In the genomic region with DNA sequence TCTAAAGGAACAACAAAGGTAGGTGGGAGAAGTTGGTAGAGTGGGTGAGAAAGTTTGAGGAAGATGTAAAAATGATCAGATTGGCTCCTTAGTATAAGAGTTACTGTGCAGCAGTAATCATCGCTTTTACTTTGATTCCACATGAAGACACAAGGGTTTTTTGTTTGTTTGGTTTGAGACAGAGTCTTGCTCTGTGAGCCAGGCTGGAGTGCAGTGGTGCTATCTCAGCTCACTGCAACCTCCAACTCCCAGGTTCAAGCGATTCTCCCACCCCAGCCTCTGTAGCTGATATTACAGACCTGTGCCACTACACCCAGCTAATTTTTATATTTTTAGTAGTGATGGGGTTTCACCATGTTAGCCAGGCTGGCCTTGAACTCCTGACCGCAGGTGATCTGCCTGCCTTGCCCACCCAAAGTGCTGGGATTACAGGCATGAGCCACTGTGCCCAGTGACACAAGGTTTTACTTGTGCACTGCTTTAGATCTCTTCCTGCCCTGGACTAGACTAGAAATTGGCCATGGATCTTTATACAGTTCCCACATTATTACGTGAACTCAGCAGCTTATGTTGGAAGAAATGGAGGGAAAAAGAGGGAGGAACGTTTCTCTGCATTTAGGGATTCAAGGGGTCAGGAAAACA, we compare ENCODE assay signal across 20 cellular contexts. TPM values are rescaled to one million over a fixed set of nuclear protein-coding genes. Genes with fewer than 3 reads are reported as not detected.
DNase-seq lines count a peak whose midpoint lies in the region; ATAC-seq, FAIRE-seq and TF ChIP-seq lines count a peak whose summit lies in the region.
"Had no signal": no experiment of that assay in that cellular context is flagged by ENCODE, and none has a peak within 500 bp of the region (broad histone marks: within the 10 kb centered on the region; RNA-seq: fewer than 3 reads in every experiment).

No MANE protein-coding gene starts in this region.

- no peak for TF ChIP-seq POLR2A in testis (IDR thresholded peaks at IDR 0.05)
- no peak for TF ChIP-seq POLR2A in GM12892 (IDR thresholded peaks at IDR 0.05; ENCODE audit: low read depth, low read length)
- TF ChIP-seq POLR2A in GM18505 (IDR thresholded peaks at IDR 0.05; ENCODE audit: borderline replicate concordance, extremely low read depth, insufficient read depth, insufficient read length), result no peak

- no peaks in the 10 kb centered on the region for H3K9me3 Mint-ChIP-seq in activated naive CD4-positive, alpha-beta T cell treated with anti-CD3 and anti-CD28 coated beads, Interleukin-2, amount 50 U/mL, for 24 hours
- no peaks in the 10 kb centered on the region for H3K9me3 Mint-ChIP-seq in WTC11
- H3K9me3 Mint-ChIP-seq: activated T-cell treated with anti-CD3 and anti-CD28 coated beads, Interleukin-2, amount 50 U/mL, for 4 hours had no signal

- H3K27me3 Mint-ChIP-seq in activated naive CD4-positive, alpha-beta T cell treated with anti-CD3 and anti-CD28 coated beads, Interleukin-2, amount 50 U/mL, for 24 hours, result no peaks in the 10 kb centered on the region
- no peaks in the 10 kb centered on the region for H3K27me3 Mint-ChIP-seq in WTC11 (ENCODE audit: low read depth)

- ATAC-seq in WTC11 (no peak), GM18505 (IDR thresholded peaks at IDR 0.05; ENCODE audit: unreplicated experiment) (no peak)

- no peak for DNase-seq in activated naive CD4-positive, alpha-beta T cell treated with anti-CD3 and anti-CD28 coated beads, Interleukin-2, amount 50 U/mL, for 16 hours
- DNase-seq in WTC11 (ENCODE audit: low spot score), result no peak
- DNase-seq in testis, result peak; percentile 56
- no peak for DNase-seq in GM12892 (ENCODE audit: insufficient read length)
- no peak for DNase-seq in T-helper 9 cell
- DNase-seq: activated CD4-positive, alpha-beta T cell treated with anti-CD3 and anti-CD28 coated beads for 4 hours; activated T-cell treated with anti-CD3 and anti-CD28 coated beads, Interleukin-2, amount 50 U/mL, for 4 hours; colonic mucosa; KG1; NCI-H1436 treated with DMSO at 0.1 percent for 48 hours; NCI-H226; NK-92 treated with Interleukin-12 subunit alpha and Interleukin-12 subunit beta, amount 100 ng/mL, for 24 hours; sigmoid colon; stimulated activated CD4-positive, alpha-beta T cell treated with anti-CD3 and anti-CD28 coated beads, Interleukin-2, amount 100 ng/mL, for 24 hours; upper lobe of left lung had no signal

- H3K4me3 ChIP-seq in iPS-20b (ENCODE audit: low read length) (no peak overlapping the region), testis (no peak overlapping the region)
- H3K4me3 ChIP-seq: colonic mucosa, sigmoid colon, upper lobe of left lung had no signal

- H3K27me3 ChIP-seq in iPS-20b (ENCODE audit: insufficient read depth, low read length), result no peaks in the 10 kb centered on the region
- no peaks in the 10 kb centered on the region for H3K27me3 ChIP-seq in testis
- H3K27me3 ChIP-seq: colonic mucosa, neutrophil, sigmoid colon, upper lobe of left lung had no signal

- WGBS in testis, 2 donors, result 52 to 65% methylated on average over 5 of the region's 5 CpGs

- H3K4me3 Mint-ChIP-seq in activated naive CD4-positive, alpha-beta T cell treated with anti-CD3 and anti-CD28 coated beads, Interleukin-2, amount 50 U/mL, for 24 hours, result peak overlapping the region; percentile 39
- no peak overlapping the region for H3K4me3 Mint-ChIP-seq in WTC11
- H3K4me3 Mint-ChIP-seq: activated T-cell treated with anti-CD3 and anti-CD28 coated beads, Interleukin-2, amount 50 U/mL, for 4 hours had no signal

- peak overlapping the region; percentile 84 for H3K27ac Mint-ChIP-seq in activated naive CD4-positive, alpha-beta T cell treated with anti-CD3 and anti-CD28 coated beads, Interleukin-2, amount 50 U/mL, for 24 hours
- peak overlapping the region; percentile 87 for H3K27ac Mint-ChIP-seq in WTC11

- FAIRE-seq in GM12892 (lab: Jason Lieb, UNC), result no peak
- FAIRE-seq: GM12891 had no signal

- TF ChIP-seq CTCF in WTC11 (IDR thresholded peaks at IDR 0.05) (no peak), testis (IDR thresholded peaks at IDR 0.05) (no peak)

- H3K36me3 Mint-ChIP-seq in activated naive CD4-positive, alpha-beta T cell treated with anti-CD3 and anti-CD28 coated beads, Interleukin-2, amount 50 U/mL, for 24 hours, result peaks cover 13% of the 10 kb centered on the region
- peaks cover 4% of the 10 kb centered on the region for H3K36me3 Mint-ChIP-seq in WTC11

- H3K9me3 ChIP-seq in iPS-20b (ENCODE audit: insufficient read depth, low read depth, low read length), result no peaks in the 10 kb centered on the region
- H3K9me3 ChIP-seq in testis, result no peaks in the 10 kb centered on the region
- H3K9me3 ChIP-seq: colonic mucosa, neutrophil, sigmoid colon, upper lobe of left lung had no signal

- H3K4me1 ChIP-seq in iPS-20b (ENCODE audit: insufficient read depth, low read length), result peaks cover 32% of the 10 kb centered on the region
- H3K4me1 ChIP-seq in testis, result peaks cover 44% of the 10 kb centered on the region
- H3K4me1 ChIP-seq: colonic mucosa had no signal

- CTCF ChIA-PET in WTC11 (lab: Charles Lee), result interaction anchor here (0.6 to 1.0 kb wide), 2 partner anchors 50 to 76 kb away, joined by 3 to 4 read pairs; no protein-coding TSS in a partner anchor

- peaks cover 34% of the 10 kb centered on the region for H3K36me3 ChIP-seq in iPS-20b (ENCODE audit: insufficient read depth, low read depth, low read length)
- no peaks in the 10 kb centered on the region for H3K36me3 ChIP-seq in testis (ENCODE audit: low read depth, missing control alignments)
- H3K36me3 ChIP-seq: colonic mucosa had no signal

- no peak overlapping the region for H3K27ac ChIP-seq in iPS-20b (ENCODE audit: low read length)
- peak overlapping the region; percentile 3 to 67 for H3K27ac ChIP-seq in testis
- H3K27ac ChIP-seq: colonic mucosa, neutrophil had no signal

- POLR2A ChIA-PET in WTC11 (lab: Charles Lee), result interaction anchor here (0.6 to 1.4 kb wide), 3 partner anchors 10 to 50 kb away, joined by 3 to 9 read pairs (median 7); a partner anchor contains a TSS

- intact Hi-C loops in testis (cut with DNase I; ENCODE audit: low total_unique reads), result no loop called here

- peaks cover 74% of the 10 kb centered on the region for H3K4me1 Mint-ChIP-seq in activated naive CD4-positive, alpha-beta T cell treated with anti-CD3 and anti-CD28 coated beads, Interleukin-2, amount 50 U/mL, for 24 hours
- H3K4me1 Mint-ChIP-seq in WTC11, result peaks cover 59% of the 10 kb centered on the region

- 0 out of 2 replicates have a peak overlapping the region, but pooled peaks have one; percentile 1 for H3K9ac ChIP-seq in iPS-20b (ENCODE audit: low read depth, low read length)

TF ChIP-seq in WTC11, 78 proteins besides CTCF, POLR2A, EP300 and RAD21 (continues in another document):
- TF ChIP-seq, protein P1, sequence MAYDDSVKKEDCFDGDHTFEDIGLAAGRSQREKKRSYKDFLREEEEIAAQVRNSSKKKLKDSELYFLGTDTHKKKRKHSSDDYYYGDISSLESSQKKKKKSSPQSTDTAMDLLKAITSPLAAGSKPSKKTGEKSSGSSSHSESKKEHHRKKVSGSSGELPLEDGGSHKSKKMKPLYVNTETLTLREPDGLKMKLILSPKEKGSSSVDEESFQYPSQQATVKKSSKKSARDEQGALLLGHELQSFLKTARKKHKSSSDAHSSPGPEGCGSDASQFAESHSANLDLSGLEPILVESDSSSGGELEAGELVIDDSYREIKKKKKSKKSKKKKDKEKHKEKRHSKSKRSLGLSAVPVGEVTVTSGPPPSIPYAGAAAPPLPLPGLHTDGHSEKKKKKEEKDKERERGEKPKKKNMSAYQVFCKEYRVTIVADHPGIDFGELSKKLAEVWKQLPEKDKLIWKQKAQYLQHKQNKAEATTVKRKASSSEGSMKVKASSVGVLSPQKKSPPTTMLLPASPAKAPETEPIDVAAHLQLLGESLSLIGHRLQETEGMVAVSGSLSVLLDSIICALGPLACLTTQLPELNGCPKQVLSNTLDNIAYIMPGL (CRISPR knock-in tag; IDR thresholded peaks at IDR 0.05), result no peak
- TF ChIP-seq, protein P2, sequence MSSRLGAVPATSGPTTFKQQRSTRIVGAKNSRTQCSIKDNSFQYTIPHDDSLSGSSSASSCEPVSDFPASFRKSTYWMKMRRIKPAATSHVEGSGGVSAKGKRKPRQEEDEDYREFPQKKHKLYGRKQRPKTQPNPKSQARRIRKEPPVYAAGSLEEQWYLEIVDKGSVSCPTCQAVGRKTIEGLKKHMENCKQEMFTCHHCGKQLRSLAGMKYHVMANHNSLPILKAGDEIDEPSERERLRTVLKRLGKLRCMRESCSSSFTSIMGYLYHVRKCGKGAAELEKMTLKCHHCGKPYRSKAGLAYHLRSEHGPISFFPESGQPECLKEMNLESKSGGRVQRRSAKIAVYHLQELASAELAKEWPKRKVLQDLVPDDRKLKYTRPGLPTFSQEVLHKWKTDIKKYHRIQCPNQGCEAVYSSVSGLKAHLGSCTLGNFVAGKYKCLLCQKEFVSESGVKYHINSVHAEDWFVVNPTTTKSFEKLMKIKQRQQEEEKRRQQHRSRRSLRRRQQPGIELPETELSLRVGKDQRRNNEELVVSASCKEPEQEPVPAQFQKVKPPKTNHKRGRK (CRISPR knock-in tag; IDR thresholded peaks at IDR 0.05; ENCODE audit: borderline replicate concordance), result no peak
- TF ChIP-seq PRRX2 (CRISPR knock-in tag; IDR thresholded peaks at IDR 0.05) (no peak), NFATC4 (CRISPR knock-in tag; IDR thresholded peaks at IDR 0.05) (no peak), JUN (CRISPR knock-in tag; IDR thresholded peaks at IDR 0.05) (no peak), ZNF232 (CRISPR knock-in tag; IDR thresholded peaks at IDR 0.05) (no peak), ESRRA (CRISPR knock-in tag; IDR thresholded peaks at IDR 0.05; ENCODE audit: borderline replicate concordance) (no peak)

RNA-seq across cellular contexts. Expression of a gene that starts 10.7 kb away (rescaled TPM):
- 91.0 to 94.4 TPM (median 92.4 TPM) in 3 replicates for total RNA-seq in WTC11 (2021)
- 100 to 1,000 TPM; 109 to 136 TPM for total RNA-seq in testis
- 73.2 TPM for polyA plus RNA-seq in testis (ENCODE audit: insufficient read depth, low read depth, low replicate concordance)
- 67.6 TPM for polyA plus RNA-seq in GM12892 (2012; ENCODE audit: missing spikeins)

RNA-seq across cellular contexts. Expression of a gene that starts 29.3 kb away (rescaled TPM):
- total RNA-seq in WTC11 (2021) (14.3 to 16.7 TPM (median 16.3 TPM) in 3 replicates), testis (10 to 100 TPM; 46.1 to 60.0 TPM)
- 234 TPM for polyA plus RNA-seq in testis (ENCODE audit: insufficient read depth, low read depth, low replicate concordance)
- 12.6 TPM for polyA plus RNA-seq in GM12892 (2012; ENCODE audit: missing spikeins)
